1 cellular context compared by ENCODE assay signal in genomic region chr7:130360518-130360917, GRCh38.
TF ChIP-seq lines count a peak whose summit lies in the region.

No MANE protein-coding gene starts in this region.

TF ChIP-seq in K562, 482 proteins besides CTCF, POLR2A, EP300 and RAD21:
- peak; percentile 12 to 40; a peak in 1 of 4 replicates for TF ChIP-seq TRIM24 (IDR thresholded peaks at IDR 0.05)
- peak in 1 of 2 experiments; percentile 55; a peak in 2 of 3 replicates for TF ChIP-seq CBX3 (IDR thresholded peaks at IDR 0.05; ENCODE audit: borderline replicate concordance in 1 of 2, low read length in 2 of 2)
- TF ChIP-seq ZNF316 (IDR thresholded peaks at IDR 0.05): peak; percentile 68
- TF ChIP-seq SIN3A (IDR thresholded peaks at IDR 0.05; ENCODE audit: borderline replicate concordance in 2 of 2, control insufficient read depth in 1 of 2, low read depth in 2 of 2, low read length in 2 of 2): no peak
- peak; percentile 14; the same call in 1 of the 2 replicates for TF ChIP-seq ZNF75A (CRISPR knock-in tag; IDR thresholded peaks at IDR 0.05)
- TF ChIP-seq, protein P1, sequence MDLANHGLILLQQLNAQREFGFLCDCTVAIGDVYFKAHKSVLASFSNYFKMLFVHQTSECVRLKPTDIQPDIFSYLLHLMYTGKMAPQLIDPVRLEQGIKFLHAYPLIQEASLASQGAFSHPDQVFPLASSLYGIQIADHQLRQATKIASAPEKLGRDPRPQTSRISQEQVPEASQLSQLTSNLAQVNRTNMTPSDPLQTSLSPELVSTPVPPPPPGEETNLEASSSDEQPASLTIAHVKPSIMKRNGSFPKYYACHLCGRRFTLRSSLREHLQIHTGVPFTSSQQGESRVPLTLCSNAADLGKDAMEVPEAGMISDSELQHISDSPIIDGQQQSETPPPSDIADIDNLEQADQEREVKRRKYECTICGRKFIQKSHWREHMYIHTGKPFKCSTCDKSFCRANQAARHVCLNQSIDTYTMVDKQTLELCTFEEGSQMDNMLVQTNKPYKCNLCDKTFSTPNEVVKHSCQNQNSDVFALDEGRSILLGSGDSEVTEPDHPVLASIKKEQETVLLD (IDR thresholded peaks at IDR 0.05): no peak
- TF ChIP-seq TRIM28 (IDR thresholded peaks at IDR 0.05): peak; percentile 34; the same call in 1 of the 2 replicates
TF ChIP-seq in K562: peak in this region for 5.
